ENCODE assay signal across 8 cellular contexts in genomic region chr19:48872182-48872883, GRCh38. TPM values are rescaled to one million over a fixed set of nuclear protein-coding genes. Genes with fewer than 3 reads are reported as not detected.
DNase-seq lines count a peak whose midpoint lies in the region; ATAC-seq, FAIRE-seq and TF ChIP-seq lines count a peak whose summit lies in the region.

PPP1R15A (plus strand) TSS chr19:48872421; CDS start chr19:48873234, 813 bp downstream.

- peak; percentile 100 for TF ChIP-seq POLR2A in endothelial cell of umbilical vein (IDR thresholded peaks at IDR 0.05; ENCODE audit: low read depth, low read length)

- peak within 1 kb of the TSS; percentile 100 for H3K9ac ChIP-seq in endothelial cell of umbilical vein (replicated peaks; ENCODE audit: extremely low read depth, insufficient read depth, low read length)

- intact Hi-C loops in CD14-positive monocyte (cut with micrococcal nuclease) (loop anchor here in 1 of 2 donors (10.0 kb wide), 1 partner anchor 548 kb away; the partner anchor contains the start of gene EMP3), endothelial cell of umbilical vein (cut with micrococcal nuclease) (loop anchor here (1.0 to 2.0 kb wide), 4 partner anchors 28 to 92 kb away; partner anchors contain the start of genes BCAT2, FTL and NUCB1)

- DNase-seq in CD14-positive monocyte (ENCODE audit: low spot score) (peak; percentile 98), OCI-M2 (lab: John Stamatoyannopoulos, UW; ENCODE audit: unreplicated experiment) (peak; percentile 98), activated T-cell treated with anti-CD3 and anti-CD28 coated beads for 24 hours (ENCODE audit: low read depth) (peak; percentile 99), endothelial cell of umbilical vein (ENCODE audit: low read depth, low spot score) (peak; percentile 100), mesothelial cell of epicardium (ENCODE audit: low spot score in 2 of 2, unreplicated experiment in 2 of 2) (peak; percentile 96 to 100)
- DNase-seq in stimulated activated CD8-positive, alpha-beta memory T cell treated with anti-CD3 and anti-CD28 coated beads, Interleukin-15, amount 100 ng/mL, for 4 hours (ENCODE audit: low read depth in 2 of 2): peak; percentile 96

- peak within 1 kb of the TSS; percentile 94 for H3K4me2 ChIP-seq in endothelial cell of umbilical vein (ENCODE audit: insufficient read depth, low read length)

- H4K20me1 ChIP-seq in endothelial cell of umbilical vein (replicated peaks; ENCODE audit: control insufficient read depth, extremely low read depth, insufficient read depth, low read length): no peaks in the 10 kb centered on the region

- H3K9me3 Mint-ChIP-seq in CD14-positive monocyte (peaks cover 5 to 16% (median 8%) of the 10 kb centered on the region in 7 donors), mesothelial cell of epicardium (no peaks in the 10 kb centered on the region)

- BruUV-seq in endothelial cell of umbilical vein (replicated peaks; lab: Mats Ljungman, UMichigan): TSS peak; percentile 68

- CTCF ChIA-PET in endothelial cell of umbilical vein (lab: Charles Lee): interaction anchor here (0.7 to 6.0 kb wide), 11 partner anchors 9 to 121 kb away, joined by 3 to 45 read pairs (median 5); partner anchors contain the start of genes GYS1, HSD17B14, NUCB1 and RUVBL2

- POLR2A ChIA-PET in endothelial cell of umbilical vein (lab: Charles Lee): interaction anchor here (0.6 to 2.3 kb wide), 20 partner anchors 8 to 372 kb away, joined by 3 to 13 read pairs (median 4); partner anchors contain the start of genes BAX, DHDH, GYS1 and HSD17B14

- peaks cover 4 to 17% (median 6%) of the 10 kb centered on the region in 3 donors for H3K27me3 Mint-ChIP-seq in CD14-positive monocyte (ENCODE audit: low read depth in 3 of 3)
- no peaks in the 10 kb centered on the region for H3K27me3 Mint-ChIP-seq in mesothelial cell of epicardium (ENCODE audit: low read depth)

- H3K27ac Mint-ChIP-seq in CD14-positive monocyte: peak within 1 kb of the TSS; percentile 99 to 100 (median 100)
- H3K27ac Mint-ChIP-seq in mesothelial cell of epicardium: peak within 1 kb of the TSS; percentile 100

- ATAC-seq in GM19452 (IDR thresholded peaks at IDR 0.05; ENCODE audit: unreplicated experiment): peak; percentile 47

- H3K4me3 ChIP-seq in endothelial cell of umbilical vein (replicated peaks in 1 of 3; ENCODE audit: insufficient read depth in 1 of 3, low read depth in 1 of 3, low read length in 3 of 3): peak within 1 kb of the TSS; percentile 93 to 100 (median 100)

- H3K36me3 Mint-ChIP-seq in CD14-positive monocyte (peaks cover 33 to 49% of the 10 kb centered on the region in 2 donors), mesothelial cell of epicardium (peaks cover 27% of the 10 kb centered on the region)

- H3K4me1 Mint-ChIP-seq in CD14-positive monocyte: peaks cover 37% of the 10 kb centered on the region
- H3K4me1 Mint-ChIP-seq in mesothelial cell of epicardium: peaks cover 51% of the 10 kb centered on the region

- H3K9me1 ChIP-seq in endothelial cell of umbilical vein (replicated peaks; ENCODE audit: control insufficient read depth, extremely low read depth, insufficient read depth, low read length): no peaks in the 10 kb centered on the region

- H3K4me3 Mint-ChIP-seq in CD14-positive monocyte: peak within 1 kb of the TSS; percentile 98
- H3K4me3 Mint-ChIP-seq in mesothelial cell of epicardium: peak within 1 kb of the TSS; percentile 98

- no peaks in the 10 kb centered on the region for H3K27me3 ChIP-seq in endothelial cell of umbilical vein (ENCODE audit: control insufficient read depth in 2 of 2, insufficient read depth in 2 of 2, low read length in 2 of 2)

- FAIRE-seq in endothelial cell of umbilical vein (lab: Jason Lieb, UNC): peak; percentile 97

- dilution Hi-C loops in endothelial cell of umbilical vein (cut with MboI; ENCODE audit: extremely low pct_ligation_motif_present, low sequenced_read_pairs): no loop called here

- TF ChIP-seq CTCF in CD14-positive monocyte (IDR thresholded peaks at IDR 0.05) (no peak), endothelial cell of umbilical vein (IDR thresholded peaks at IDR 0.05; ENCODE audit: extremely low read depth in 1 of 2, insufficient read depth in 1 of 2, low read depth in 1 of 2, low read length in 2 of 2) (no peak), mesothelial cell of epicardium (IDR thresholded peaks at IDR 0.05; ENCODE audit: unreplicated experiment) (no peak)

- peaks cover 40% of the 10 kb centered on the region for H3K79me2 ChIP-seq in endothelial cell of umbilical vein (ENCODE audit: control insufficient read depth, insufficient read depth, low read length)

- no peak for TF ChIP-seq EP300 in Ishikawa (IDR thresholded peaks at IDR 0.05; ENCODE audit: borderline replicate concordance)

- peak within 1 kb of the TSS; percentile 100 for H3K27ac ChIP-seq in endothelial cell of umbilical vein (ENCODE audit: insufficient read depth, low read depth, low read length)

- H3K4me1 ChIP-seq in endothelial cell of umbilical vein (ENCODE audit: control insufficient read depth, extremely low read depth, insufficient read depth, low read length): peaks cover 29% of the 10 kb centered on the region

- peaks cover 15 to 20% of the 10 kb centered on the region in 2 experiments for H3K36me3 ChIP-seq in endothelial cell of umbilical vein (ENCODE audit: control insufficient read depth in 2 of 2, extremely low read depth in 1 of 2, insufficient read depth in 2 of 2, low read length in 2 of 2)

- TF ChIP-seq RAD21 in Ishikawa (IDR thresholded peaks at IDR 0.05; ENCODE audit: low read depth): no peak

- H2AFZ ChIP-seq in endothelial cell of umbilical vein (ENCODE audit: low read depth, low read length): no peak within 1 kb of the TSS

- no peaks in the 10 kb centered on the region for H3K9me3 ChIP-seq in endothelial cell of umbilical vein (replicated peaks; ENCODE audit: control insufficient read depth, insufficient read depth, low read length)

TF ChIP-seq in Ishikawa, 13 proteins besides CTCF, POLR2A, EP300 and RAD21 (continues in another document):
- TF ChIP-seq TCF12 (IDR thresholded peaks at IDR 0.05; ENCODE audit: low read depth) (0 out of 2 replicates have a peak, but pooled peaks have one; percentile 19), TEAD4 (IDR thresholded peaks at IDR 0.05) (no peak)

TF ChIP-seq in endothelial cell of umbilical vein, 7 proteins besides CTCF, POLR2A, EP300 and RAD21:
- TF ChIP-seq EZH2 (IDR thresholded peaks at IDR 0.05; ENCODE audit: borderline replicate concordance, low read depth, low read length, severe bottlenecking): no peak
- no peak for TF ChIP-seq MYC (IDR thresholded peaks at IDR 0.05; ENCODE audit: low read depth, low read length)
- TF ChIP-seq POLR2AphosphoS5 (IDR thresholded peaks at IDR 0.05; ENCODE audit: insufficient read depth, low read depth, low read length): peak; percentile 100
- TF ChIP-seq FOS (IDR thresholded peaks at IDR 0.05; ENCODE audit: borderline replicate concordance, insufficient read depth, low read length): no peak
- TF ChIP-seq JUN (IDR thresholded peaks at IDR 0.05; ENCODE audit: borderline replicate concordance, insufficient read depth, insufficient read length, low read depth): no peak
- peak; percentile 49 for TF ChIP-seq GATA2 (IDR thresholded peaks at IDR 0.05; ENCODE audit: insufficient read depth, insufficient read length, low read depth, low read length)
- TF ChIP-seq MAX (IDR thresholded peaks at IDR 0.05; ENCODE audit: insufficient read depth, insufficient read length): peak; percentile 4

RNA-seq across cellular contexts. Expression of gene PPP1R15A, which starts in this region (rescaled TPM):
- polyA plus RNA-seq in CD14-positive monocyte: 100 to 1,000 TPM; 127 to 169 TPM
- total RNA-seq in endothelial cell of umbilical vein: 67.4 and 73.4 TPM in 2 replicates
- 34.3 and 42.3 TPM in 2 replicates for polyA plus RNA-seq in endothelial cell of umbilical vein
- 59.0 and 85.4 TPM in 2 replicates for polyA plus RNA-seq in endothelial cell of umbilical vein (2011; cell fraction: cytosol; rRNA removed)
- 129 and 133 TPM in 2 replicates for polyA plus RNA-seq in endothelial cell of umbilical vein (2011; cell fraction: nucleus; rRNA removed)
- polyA plus RNA-seq in endothelial cell of umbilical vein (2012): 62.9 and 77.9 TPM in 2 replicates
- polyA minus RNA-seq in endothelial cell of umbilical vein: 29.3 and 36.4 TPM in 2 replicates
- polyA minus RNA-seq in endothelial cell of umbilical vein (2011; cell fraction: cytosol; rRNA and poly(A)+ RNA removed): 16.9 TPM
- polyA minus RNA-seq in endothelial cell of umbilical vein (2011; cell fraction: nucleus; rRNA and poly(A)+ RNA removed): 48.8 and 83.7 TPM in 2 replicates
- 158 to 170 TPM (median 158 TPM) in 3 replicates for total RNA-seq in mesothelial cell of epicardium

Comparison
In these comparisons a context has a peak if more than half of its experiments do, and no peak if none do; other contexts are left out.
1. Peak in every context shown above with its lines: DNase-seq, ATAC-seq, H3K4me3 ChIP-seq and H3K27ac ChIP-seq.